Comparison of ENCODE assay signal across 18 cellular contexts in the genomic region with DNA sequence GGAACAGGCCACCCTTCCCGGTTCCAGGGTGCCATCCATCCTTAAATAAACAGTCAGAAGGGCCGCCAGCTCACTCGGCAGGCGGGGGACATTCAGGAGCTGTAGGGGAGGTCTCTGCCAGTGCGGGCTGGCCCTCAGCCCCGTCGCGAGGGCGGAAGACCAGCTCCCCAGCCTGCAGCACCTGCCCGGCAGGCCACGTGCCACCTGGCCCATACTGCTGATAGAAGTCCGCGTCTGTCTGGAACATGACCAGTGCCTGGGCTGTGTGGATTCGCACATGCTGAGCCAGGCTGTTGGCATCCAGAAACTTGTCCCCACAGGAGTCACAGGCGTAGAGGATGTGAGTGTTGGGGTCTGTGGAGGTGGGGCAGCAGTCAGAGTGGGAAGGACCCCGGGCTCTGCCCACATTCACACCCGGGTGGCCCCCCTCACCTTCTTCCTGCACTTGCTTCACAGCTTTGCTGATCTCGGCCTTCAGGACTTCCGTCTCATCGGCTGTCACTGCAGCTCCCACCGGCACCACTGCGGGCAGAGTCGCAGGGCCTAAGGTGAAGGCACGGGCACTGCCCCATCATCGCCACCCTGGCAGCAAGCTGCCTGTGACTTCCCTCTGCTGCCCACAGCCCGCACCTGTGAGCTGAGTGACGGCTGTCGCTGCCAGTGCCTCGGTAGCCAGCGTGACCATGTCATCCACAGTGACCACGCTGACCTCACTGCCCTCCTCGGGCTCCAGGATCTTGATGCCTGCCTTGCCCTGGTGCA. TPM values are rescaled to one million over a fixed set of nuclear protein-coding genes. Genes with fewer than 3 reads are reported as not detected.
A peak's percentile ranks its signal among the peaks of the same experiment; 100 is the strongest.
DNase-seq lines count a peak whose midpoint lies in the region; ATAC-seq and TF ChIP-seq lines count a peak whose summit lies in the region.
"Had no signal": no experiment of that assay in that cellular context is flagged by ENCODE, and none has a peak within 500 bp of the region (broad histone marks: within the 10 kb centered on the region; RNA-seq: fewer than 3 reads in every experiment).

No MANE protein-coding gene starts in this region.

- H3K9me3 ChIP-seq in right lobe of liver (no peaks in the 10 kb centered on the region), tibial artery (no peaks in the 10 kb centered on the region)
- H3K9me3 ChIP-seq: Peyer's patch, thyroid gland had no signal

- H3K4me3 Mint-ChIP-seq in activated naive CD4-positive, alpha-beta T cell treated with anti-CD3 and anti-CD28 coated beads for 36 hours, result no peak overlapping the region

- ATAC-seq in right lobe of liver (peak in 3 of 4 donors; percentile 4 to 32 (median 19)), GM19351 (IDR thresholded peaks at IDR 0.05; ENCODE audit: unreplicated experiment) (no peak)
- ATAC-seq: left cardiac atrium had no signal

- CTCF ChIA-PET in activated naive CD4-positive, alpha-beta T cell treated with anti-CD3 and anti-CD28 coated beads for 36 hours (lab: Charles Lee), result interaction anchor here (0.5 kb wide), 1 partner anchor 119 kb away, joined by 3 read pairs; no protein-coding TSS in a partner anchor

- H3K27me3 Mint-ChIP-seq in activated naive CD4-positive, alpha-beta T cell treated with anti-CD3 and anti-CD28 coated beads for 36 hours (ENCODE audit: low read depth), result no peaks in the 10 kb centered on the region

- H3K4me1 Mint-ChIP-seq in activated naive CD4-positive, alpha-beta T cell treated with anti-CD3 and anti-CD28 coated beads for 36 hours (ENCODE audit: low read depth), result no peaks in the 10 kb centered on the region

- no peaks in the 10 kb centered on the region for H3K9me3 Mint-ChIP-seq in activated naive CD4-positive, alpha-beta T cell treated with anti-CD3 and anti-CD28 coated beads for 36 hours

- 59% methylated on average over 12 of the region's 32 CpGs for WGBS in right lobe of liver (ENCODE audit: insufficient coverage, low coverage, low lambda C conversion rate, missing lambda C conversion rate)

- intact Hi-C loops in activated naive CD4-positive, alpha-beta T cell treated with anti-CD3 and anti-CD28 coated beads for 36 hours (cut with micrococcal nuclease), result no loop called here
- intact Hi-C loops in right lobe of liver (cut with DNase I), result no loop called here
- intact Hi-C loops in tibial artery (cut with DNase I; ENCODE audit: low total_unique reads), result loop anchor here (10.0 kb wide), 1 partner anchor 47 kb away; no protein-coding TSS in a partner anchor

- no peak for TF ChIP-seq POLR2A in right lobe of liver (IDR thresholded peaks at IDR 0.05)

- H3K27ac Mint-ChIP-seq in activated naive CD4-positive, alpha-beta T cell treated with anti-CD3 and anti-CD28 coated beads for 36 hours, result no peak overlapping the region

- H3K36me3 ChIP-seq in right lobe of liver (peaks cover 0 to 77% (median 22%) of the 10 kb centered on the region in 4 donors), tibial artery (peaks cover 74 to 100% (median 96%) of the 10 kb centered on the region in 3 donors)

- H3K4me3 ChIP-seq in right lobe of liver (no peak overlapping the region), tibial artery (no peak overlapping the region)
- H3K4me3 ChIP-seq: hepatocyte, Peyer's patch, thyroid gland had no signal

- no peaks in the 10 kb centered on the region for H3K27me3 ChIP-seq in right lobe of liver
- no peaks in the 10 kb centered on the region for H3K27me3 ChIP-seq in tibial artery
- H3K27me3 ChIP-seq: hepatocyte, Peyer's patch, thyroid gland had no signal

- peak overlapping the region; percentile 53 for H3K27ac ChIP-seq in angular gyrus (ENCODE audit: low read depth, low read length)
- H3K27ac ChIP-seq in right lobe of liver, result no peak overlapping the region
- H3K27ac ChIP-seq in tibial artery, result peak overlapping the region; percentile 24 to 40
- H3K27ac ChIP-seq: hepatocyte, Peyer's patch, VCaP had no signal

- H3K4me1 ChIP-seq in right lobe of liver, result peaks cover 0 to 10% (median 0%) of the 10 kb centered on the region in 4 donors
- H3K4me1 ChIP-seq in tibial artery, result peaks cover 0 to 28% (median 9%) of the 10 kb centered on the region in 4 donors

- H3K36me3 Mint-ChIP-seq in activated naive CD4-positive, alpha-beta T cell treated with anti-CD3 and anti-CD28 coated beads for 36 hours (ENCODE audit: low read depth), result peaks cover 16% of the 10 kb centered on the region

- DNase-seq in activated naive CD4-positive, alpha-beta T cell treated with anti-CD3 and anti-CD28 coated beads for 36 hours, result peak; percentile 3
- DNase-seq in activated naive CD4-positive, alpha-beta T cell (lab: John Stamatoyannopoulos, UW), result no peak
- DNase-seq in right lobe of liver (peak in 1 of 3 donors; percentile 58), tibial artery (no peak), NCI-H2196 (lab: John Stamatoyannopoulos, UW; ENCODE audit: unreplicated experiment) (no peak), amniotic stem cell (lab: John Stamatoyannopoulos, UW) (no peak)
- DNase-seq: GOT3; left cardiac atrium; MM.1S; NCI-H2081; NCI-H526 treated with DMSO at 0.1 percent for 48 hours; stimulated activated CD4-positive, alpha-beta T cell treated with anti-CD3 and anti-CD28 coated beads, Interleukin-1b, Interleukin-23, amount 100 ng/mL, for 48 hours had no signal

- TF ChIP-seq CTCF in right lobe of liver (IDR thresholded peaks at IDR 0.05) (no peak), tibial artery (IDR thresholded peaks at IDR 0.05) (no peak)

RNA-seq across cellular contexts. Expression of gene ZBTB17, which starts 33.8 kb away (rescaled TPM):
- total RNA-seq in activated naive CD4-positive, alpha-beta T cell treated with anti-CD3 and anti-CD28 coated beads for 36 hours, result 10 to 100 TPM; 34.8 to 37.5 TPM
- total RNA-seq in right lobe of liver, result 10 to 100 TPM in 4 of 6 experiments, 1 to 10 TPM in 2; 9.2 to 13.3 (median 11.0) TPM

Comparison
In these comparisons a context has a peak if more than half of its experiments do, and no peak if none do; other contexts are left out.
1. H3K27ac ChIP-seq: peak in angular gyrus (single experiment) and tibial artery (2 of 2); none in right lobe of liver (0 of 3).